1 cellular context compared by ENCODE assay signal in the genomic region with DNA sequence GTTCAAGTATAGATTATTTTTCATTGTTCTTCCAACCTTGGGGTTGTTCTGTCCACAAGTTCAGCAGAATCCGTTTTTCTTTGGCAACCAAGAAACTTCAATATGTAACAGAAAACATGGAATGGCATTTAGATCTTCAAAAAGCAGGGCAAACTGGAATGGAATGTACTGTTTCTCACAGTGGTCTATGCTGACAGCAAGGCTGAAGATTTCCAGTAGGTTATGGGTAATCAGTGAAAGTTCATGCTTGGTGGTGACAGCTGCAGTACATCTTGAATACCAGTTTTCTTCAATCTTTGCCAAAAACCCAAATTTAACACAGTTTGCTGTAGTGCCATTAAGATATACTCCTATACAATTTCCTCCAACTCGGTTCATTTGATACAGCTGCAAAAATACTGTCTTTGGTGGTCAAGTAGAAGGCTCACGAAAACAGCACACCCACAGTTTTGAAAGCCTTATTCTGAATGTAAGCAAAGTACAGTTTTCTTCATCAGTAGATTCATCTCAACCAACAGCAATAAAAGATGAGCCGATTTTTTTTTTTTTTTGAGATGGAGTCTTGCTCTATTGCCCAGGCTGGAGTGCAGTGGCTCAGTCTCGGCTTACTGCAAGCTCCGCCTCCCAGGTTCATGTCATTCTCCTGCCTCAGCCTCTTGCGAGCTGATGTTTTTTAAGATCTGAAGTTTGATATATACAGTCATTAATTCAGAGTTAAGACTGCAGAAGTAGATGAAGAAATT.
TF ChIP-seq lines count a peak whose summit lies in the region.

No MANE protein-coding gene starts in this region.

TF ChIP-seq in K562, 482 proteins besides CTCF, POLR2A, EP300 and RAD21:
- TF ChIP-seq ZNF384 (IDR thresholded peaks at IDR 0.05; ENCODE audit: low read depth, low read length) = 0 out of 2 replicates have a peak, but pooled peaks have one; percentile 37
- TF ChIP-seq BCOR (IDR thresholded peaks at IDR 0.05) = 0 out of 2 replicates have a peak, but pooled peaks have one; percentile 16
- peak; percentile 70 for TF ChIP-seq ZNF121 (CRISPR knock-in tag; conservative IDR thresholded peaks at IDR 0.05)
- TF ChIP-seq, protein P1, sequence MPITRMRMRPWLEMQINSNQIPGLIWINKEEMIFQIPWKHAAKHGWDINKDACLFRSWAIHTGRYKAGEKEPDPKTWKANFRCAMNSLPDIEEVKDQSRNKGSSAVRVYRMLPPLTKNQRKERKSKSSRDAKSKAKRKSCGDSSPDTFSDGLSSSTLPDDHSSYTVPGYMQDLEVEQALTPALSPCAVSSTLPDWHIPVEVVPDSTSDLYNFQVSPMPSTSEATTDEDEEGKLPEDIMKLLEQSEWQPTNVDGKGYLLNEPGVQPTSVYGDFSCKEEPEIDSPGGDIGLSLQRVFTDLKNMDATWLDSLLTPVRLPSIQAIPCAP (CRISPR knock-in tag; IDR thresholded peaks at IDR 0.05; ENCODE audit: borderline replicate concordance) = no peak
TF ChIP-seq in K562: peak in this region for 3.
